In genomic region chr6:143689852-143690251, GRCh38 we compare ENCODE assay signal across 25 cellular contexts. TPM values are rescaled to one million over a fixed set of nuclear protein-coding genes. Genes with fewer than 3 reads are reported as not detected.
DNase-seq lines count a peak whose midpoint lies in the region; ATAC-seq and TF ChIP-seq lines count a peak whose summit lies in the region.
"Had no signal": no experiment of that assay in that cellular context is flagged by ENCODE, and none has a peak within 500 bp of the region (broad histone marks: within the 10 kb centered on the region; RNA-seq: fewer than 3 reads in every experiment).

No MANE protein-coding gene starts in this region.

- POLR2A ChIA-PET in SK-N-SH (lab: Yijun Ruan, JAX), result no interaction called here
- POLR2A ChIA-PET in activated CD4-positive, alpha-beta T cell treated with anti-CD3 and anti-CD28 coated beads, Interleukin-2, amount 10 ng/mL, durations not matched to agents 7 days and 5 days (lab: Charles Lee), result no interaction called here

- H3F3A ChIP-seq in SK-N-SH (replicated peaks; ENCODE audit: insufficient read depth), result peaks cover 8% of the 10 kb centered on the region

- no peaks in the 10 kb centered on the region for H3K9me3 Mint-ChIP-seq in activated CD4-positive, alpha-beta T cell treated with anti-CD3 and anti-CD28 coated beads, Interleukin-2, amount 10 ng/mL, durations not matched to agents 7 days and 5 days
- no peaks in the 10 kb centered on the region for H3K9me3 Mint-ChIP-seq in activated T-cell treated with anti-CD3 and anti-CD28 coated beads, Interleukin-2, amount 50 U/mL, for 72 hours
- H3K9me3 Mint-ChIP-seq: activated CD4-positive, alpha-beta memory T cell treated with anti-CD3 and anti-CD28 coated beads for 36 hours; activated naive CD4-positive, alpha-beta T cell treated with anti-CD3 and anti-CD28 coated beads, Interleukin-2, amount 10 ng/mL, durations not matched to agents 7 days and 5 days; immature natural killer cell; naive thymus-derived CD4-positive, alpha-beta T cell; T-cell had no signal

- H3K27ac ChIP-seq in SK-N-SH (ENCODE audit: low read depth in 2 of 2, low read length in 1 of 2) (no peak overlapping the region), tibial artery (peak overlapping the region; percentile 24 to 78)
- H3K27ac ChIP-seq: 22Rv1, GM23248, lower lobe of right lung, parathyroid adenoma had no signal

- H3K4me1 ChIP-seq in SK-N-SH (ENCODE audit: control insufficient read depth in 1 of 2, insufficient read depth in 2 of 2, low read depth in 1 of 2, low read length in 1 of 2), result no peaks in the 10 kb centered on the region
- peaks cover 54% of the 10 kb centered on the region for H3K4me1 ChIP-seq in adipocyte (ENCODE audit: control insufficient read depth, insufficient read depth, low read length)
- H3K4me1 ChIP-seq in tibial artery, result peaks cover 0 to 76% (median 33%) of the 10 kb centered on the region in 4 donors

- H4K20me1 ChIP-seq in SK-N-SH (ENCODE audit: insufficient read depth), result peaks cover 12% of the 10 kb centered on the region; the same call in 1 of the 2 replicates

- peaks cover 56% of the 10 kb centered on the region for H3K79me2 ChIP-seq in SK-N-SH (ENCODE audit: insufficient read depth)

- no peak for DNase-seq in SK-N-SH
- DNase-seq in adipocyte (ENCODE audit: low read depth), result peak; percentile 52
- DNase-seq in kidney glomerular epithelial cell (lab: John Stamatoyannopoulos, UW), result peak; percentile 60
- no peak for DNase-seq in tibial artery
- no peak for DNase-seq in head of caudate nucleus
- DNase-seq in activated CD4-positive, alpha-beta T cell treated with anti-CD3 and anti-CD28 coated beads, Interleukin-2, amount 10 ng/mL, durations not matched to agents 7 days and 5 days, result no peak
- no peak for DNase-seq in activated T-cell treated with anti-CD3 and anti-CD28 coated beads, Interleukin-2, amount 50 U/mL, for 72 hours
- DNase-seq: activated CD4-positive, alpha-beta memory T cell treated with anti-CD3 and anti-CD28 coated beads for 36 hours; activated naive CD4-positive, alpha-beta T cell treated with anti-CD3 and anti-CD28 coated beads, Interleukin-2, amount 10 ng/mL, durations not matched to agents 7 days and 5 days; DMS153; GM23248; immature natural killer cell; KBM-7; lower lobe of right lung; naive thymus-derived CD4-positive, alpha-beta T cell; NCI-H2029; NCI-H524 treated with DMSO at 0.1 percent for 48 hours; Right ventricle myocardium superior; stimulated activated CD4-positive, alpha-beta T cell treated with anti-CD3 and anti-CD28 coated beads, Interleukin-4, amount 100 ng/mL, for 1 hour; T-cell had no signal

- intact Hi-C loops in tibial artery (cut with DNase I; ENCODE audit: low total_unique reads) (no loop called here), head of caudate nucleus (cut with DNase I) (no loop called here)

- no peak overlapping the region for H3K4me2 ChIP-seq in SK-N-SH

- 81% methylated on average over 8 of the region's 9 CpGs for WGBS in SK-N-SH (ENCODE audit: low lambda C conversion rate)

- H3K27ac Mint-ChIP-seq in activated CD4-positive, alpha-beta T cell treated with anti-CD3 and anti-CD28 coated beads, Interleukin-2, amount 10 ng/mL, durations not matched to agents 7 days and 5 days, result no peak overlapping the region
- H3K27ac Mint-ChIP-seq in activated T-cell treated with anti-CD3 and anti-CD28 coated beads, Interleukin-2, amount 50 U/mL, for 72 hours, result no peak overlapping the region
- H3K27ac Mint-ChIP-seq: activated CD4-positive, alpha-beta memory T cell treated with anti-CD3 and anti-CD28 coated beads for 36 hours; activated naive CD4-positive, alpha-beta T cell treated with anti-CD3 and anti-CD28 coated beads, Interleukin-2, amount 10 ng/mL, durations not matched to agents 7 days and 5 days; naive thymus-derived CD4-positive, alpha-beta T cell; T-cell had no signal

- no peak overlapping the region for H3K4me3 Mint-ChIP-seq in activated CD4-positive, alpha-beta T cell treated with anti-CD3 and anti-CD28 coated beads, Interleukin-2, amount 10 ng/mL, durations not matched to agents 7 days and 5 days
- no peak overlapping the region for H3K4me3 Mint-ChIP-seq in activated T-cell treated with anti-CD3 and anti-CD28 coated beads, Interleukin-2, amount 50 U/mL, for 72 hours
- H3K4me3 Mint-ChIP-seq: activated CD4-positive, alpha-beta memory T cell treated with anti-CD3 and anti-CD28 coated beads for 36 hours; activated naive CD4-positive, alpha-beta T cell treated with anti-CD3 and anti-CD28 coated beads, Interleukin-2, amount 10 ng/mL, durations not matched to agents 7 days and 5 days; CD14-positive monocyte; immature natural killer cell; T-cell had no signal

- H3K9me2 ChIP-seq in SK-N-SH, result no peaks in the 10 kb centered on the region

- no peaks in the 10 kb centered on the region for H3K27me3 Mint-ChIP-seq in activated CD4-positive, alpha-beta T cell treated with anti-CD3 and anti-CD28 coated beads, Interleukin-2, amount 10 ng/mL, durations not matched to agents 7 days and 5 days
- no peaks in the 10 kb centered on the region for H3K27me3 Mint-ChIP-seq in activated T-cell treated with anti-CD3 and anti-CD28 coated beads, Interleukin-2, amount 50 U/mL, for 72 hours (ENCODE audit: low read depth)
- H3K27me3 Mint-ChIP-seq: activated CD4-positive, alpha-beta memory T cell treated with anti-CD3 and anti-CD28 coated beads for 36 hours; activated naive CD4-positive, alpha-beta T cell treated with anti-CD3 and anti-CD28 coated beads, Interleukin-2, amount 10 ng/mL, durations not matched to agents 7 days and 5 days; naive thymus-derived CD4-positive, alpha-beta T cell; T-cell had no signal

- CTCF ChIA-PET in SK-N-SH (lab: Yijun Ruan, JAX), result interaction anchor here (0.7 kb wide), 2 partner anchors 11 to 27 kb away, joined by 3 read pairs; no protein-coding TSS in a partner anchor
- CTCF ChIA-PET in activated CD4-positive, alpha-beta T cell treated with anti-CD3 and anti-CD28 coated beads, Interleukin-2, amount 10 ng/mL, durations not matched to agents 7 days and 5 days (lab: Charles Lee), result interaction anchor here (0.7 kb wide), 1 partner anchor 13 kb away, joined by 4 read pairs; no protein-coding TSS in a partner anchor

- no peak for TF ChIP-seq CTCF in SK-N-SH (IDR thresholded peaks at IDR 0.05)
- TF ChIP-seq CTCF in tibial artery (IDR thresholded peaks at IDR 0.05), result no peak

- H3K27me3 ChIP-seq in SK-N-SH (ENCODE audit: insufficient read depth), result no peaks in the 10 kb centered on the region
- H3K27me3 ChIP-seq in adipocyte (replicated peaks; ENCODE audit: control insufficient read depth, insufficient read depth, low read length), result no peaks in the 10 kb centered on the region
- H3K27me3 ChIP-seq in tibial artery, result no peaks in the 10 kb centered on the region
- H3K27me3 ChIP-seq: esophagus muscularis mucosa had no signal

- TF ChIP-seq RAD21 in SK-N-SH (IDR thresholded peaks at IDR 0.05; ENCODE audit: low read length), result no peak

- no peak overlapping the region for H2AFZ ChIP-seq in SK-N-SH (ENCODE audit: low read depth)
- H2AFZ ChIP-seq: GM23248, parathyroid adenoma had no signal

- no peak overlapping the region for H3K9ac ChIP-seq in SK-N-SH
- no peak overlapping the region for H3K9ac ChIP-seq in adipocyte (ENCODE audit: low read length)
- H3K9ac ChIP-seq: GM23248, parathyroid adenoma had no signal

- H3K4me3 ChIP-seq in SK-N-SH (ENCODE audit: low read depth in 2 of 2, low read length in 1 of 2) (no peak overlapping the region), adipocyte (ENCODE audit: low read length) (no peak overlapping the region), tibial artery (no peak overlapping the region)
- H3K4me3 ChIP-seq: esophagus muscularis mucosa, GM23248, lower lobe of right lung had no signal

- H3K9me3 ChIP-seq in SK-N-SH (no peaks in the 10 kb centered on the region), adipocyte (ENCODE audit: control insufficient read depth, low read length) (no peaks in the 10 kb centered on the region), tibial artery (no peaks in the 10 kb centered on the region)
- H3K9me3 ChIP-seq: esophagus muscularis mucosa, lower lobe of right lung had no signal

- ATAC-seq in SK-N-SH treated with all-trans-retinoic acid at 6 μM for 48 hours, result no peak
- ATAC-seq in activated T-cell treated with anti-CD3 and anti-CD28 coated beads, Interleukin-2, amount 50 U/mL, for 72 hours (replicated peaks in 1 of 2), result no peak
- ATAC-seq: lower lobe of right lung; naive thymus-derived CD4-positive, alpha-beta T cell; T-cell had no signal

- H3K36me3 Mint-ChIP-seq in activated CD4-positive, alpha-beta T cell treated with anti-CD3 and anti-CD28 coated beads, Interleukin-2, amount 10 ng/mL, durations not matched to agents 7 days and 5 days (ENCODE audit: low read depth), result no peaks in the 10 kb centered on the region
- no peaks in the 10 kb centered on the region for H3K36me3 Mint-ChIP-seq in activated T-cell treated with anti-CD3 and anti-CD28 coated beads, Interleukin-2, amount 50 U/mL, for 72 hours (ENCODE audit: insufficient read depth in 2 of 2)
- H3K36me3 Mint-ChIP-seq: activated naive CD4-positive, alpha-beta T cell treated with anti-CD3 and anti-CD28 coated beads, Interleukin-2, amount 10 ng/mL, durations not matched to agents 7 days and 5 days had no signal

- H3K4me1 Mint-ChIP-seq in activated CD4-positive, alpha-beta T cell treated with anti-CD3 and anti-CD28 coated beads, Interleukin-2, amount 10 ng/mL, durations not matched to agents 7 days and 5 days, result peaks cover 6% of the 10 kb centered on the region
- H3K4me1 Mint-ChIP-seq in activated T-cell treated with anti-CD3 and anti-CD28 coated beads, Interleukin-2, amount 50 U/mL, for 72 hours (ENCODE audit: low read depth), result peaks cover 33% of the 10 kb centered on the region

- H3K36me3 ChIP-seq in SK-N-SH (replicated peaks in 1 of 2; ENCODE audit: control insufficient read depth in 1 of 2, insufficient read depth in 2 of 2, low read length in 1 of 2) (no peaks in the 10 kb centered on the region), adipocyte (ENCODE audit: control insufficient read depth, insufficient read depth, low read length, severe bottlenecking) (no peaks in the 10 kb centered on the region), tibial artery (no peaks in the 10 kb centered on the region)
- H3K36me3 ChIP-seq: esophagus muscularis mucosa, lower lobe of right lung had no signal

- no peak for TF ChIP-seq EP300 in SK-N-SH (IDR thresholded peaks at IDR 0.05; ENCODE audit: borderline replicate concordance in 1 of 2, low read depth in 1 of 2, low read length in 1 of 2)

TF ChIP-seq in SK-N-SH, 30 proteins besides CTCF, POLR2A, EP300 and RAD21 (continues in another document):
- TF ChIP-seq JUND (IDR thresholded peaks at IDR 0.05) (no peak), TEAD4 (IDR thresholded peaks at IDR 0.05; ENCODE audit: borderline replicate concordance, insufficient read depth) (0 out of 2 replicates have a peak, but pooled peaks have one; percentile 20)

TF ChIP-seq in SK-N-SH treated with all-trans-retinoic acid at 6 μM for 48 hours, 23 proteins besides CTCF, POLR2A, EP300 and RAD21 (continues in another document):
- TF ChIP-seq RARB (CRISPR knock-in tag; IDR thresholded peaks at IDR 0.05), result no peak
- no peak for TF ChIP-seq ISL1 (CRISPR knock-in tag; IDR thresholded peaks at IDR 0.05)

RNA-seq across cellular contexts. Expression of gene PHACTR2, which starts 12.1 kb away (rescaled TPM):
- 5.0 and 8.6 TPM in 2 replicates for polyA plus RNA-seq in SK-N-SH (2012; rRNA removed)
- 6.7 and 7.5 TPM in 2 replicates for polyA plus RNA-seq in SK-N-SH (2012; cell fraction: cytosol; rRNA removed)
- polyA plus RNA-seq in SK-N-SH (2012; cell fraction: nucleus; rRNA removed), result 4.5 and 6.9 TPM in 2 replicates
- total RNA-seq in activated CD4-positive, alpha-beta T cell treated with anti-CD3 and anti-CD28 coated beads, Interleukin-2, amount 10 ng/mL, durations not matched to agents 7 days and 5 days, result 10 to 100 TPM; 30.9 to 43.8 TPM
- 10 to 100 TPM; 24.3 to 30.6 TPM for total RNA-seq in activated T-cell treated with anti-CD3 and anti-CD28 coated beads, Interleukin-2, amount 50 U/mL, for 72 hours

Comparison
In these comparisons a context has a peak if more than half of its experiments do, and no peak if none do; other contexts are left out.
1. DNase-seq: peak in adipocyte (single experiment) and kidney glomerular epithelial cell (single experiment); none in SK-N-SH (single experiment), tibial artery (0 of 2), head of caudate nucleus (0 of 42), activated CD4-positive, alpha-beta T cell treated with anti-CD3 and anti-CD28 coated beads, Interleukin-2, amount 10 ng/mL, durations not matched to agents 7 days and 5 days (single experiment) and activated T-cell treated with anti-CD3 and anti-CD28 coated beads, Interleukin-2, amount 50 U/mL, for 72 hours (0 of 2).
2. H3K27ac ChIP-seq: peak in tibial artery (2 of 2); none in SK-N-SH (0 of 2).